ENCODE assay signal across 17 cellular contexts in the genomic region with DNA sequence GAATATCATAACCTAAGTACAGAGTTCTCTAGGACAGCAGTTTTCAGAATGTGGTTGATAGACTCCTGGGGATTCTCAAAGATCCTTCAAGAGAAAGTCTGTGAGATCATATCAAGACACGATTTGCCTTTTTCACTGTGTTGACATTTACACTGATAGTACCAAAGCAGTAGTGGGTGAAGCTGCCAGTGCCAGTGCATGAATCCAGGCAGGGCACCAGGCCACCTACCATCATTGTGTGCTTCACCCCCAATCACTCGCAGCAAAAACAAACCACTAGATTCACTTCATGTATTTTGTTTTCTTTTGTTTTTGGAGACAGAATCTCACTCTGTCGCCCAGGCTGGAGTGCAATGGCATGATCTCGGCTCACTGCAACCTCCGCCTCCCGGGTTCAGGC.
"Had no signal": no experiment of that assay in that cellular context is flagged by ENCODE, and none has a peak within 500 bp of the region (broad histone marks: within the 10 kb centered on the region; RNA-seq: fewer than 3 reads in every experiment).

No MANE protein-coding gene starts in this region.

- H3K9me3 ChIP-seq: ascending aorta, gastrocnemius medialis, pancreas, thoracic aorta had no signal

- H3K27me3 Mint-ChIP-seq: T-cell had no signal

- H3K4me3 Mint-ChIP-seq: T-cell had no signal

- H3K27me3 ChIP-seq: ascending aorta, gastrocnemius medialis, pancreas had no signal

- H3K27ac ChIP-seq: ascending aorta, gastrocnemius medialis, pancreas, thoracic aorta had no signal

- H3K4me1 Mint-ChIP-seq: T-cell had no signal

- H3K4me1 ChIP-seq: ascending aorta, gastrocnemius medialis, pancreas had no signal

- H3K9me3 Mint-ChIP-seq: T-cell had no signal

- H3K4me3 ChIP-seq: ascending aorta, gastrocnemius medialis, pancreas, thoracic aorta had no signal

- DNase-seq: activated CD8-positive, alpha-beta memory T cell treated with anti-CD3 and anti-CD28 coated beads for 24 hours; activated CD8-positive, alpha-beta memory T cell treated with anti-CD3 and anti-CD28 coated beads, Interleukin-2, amount 50 U/mL, for 48 hours; activated effector memory CD4-positive, alpha-beta T cell treated with Interleukin-2 at 50 U/mL for 16 hours; activated naive CD4-positive, alpha-beta T cell treated with anti-CD3 and anti-CD28 coated beads, Interleukin-2, amount 50 U/mL, for 16 hours; activated T-cell treated with anti-CD3 and anti-CD28 coated beads, Interleukin-2, amount 50 U/mL, for 48 hours; cortex of kidney; effector CD4-positive, alpha-beta T cell; gastrocnemius medialis; kidney; pancreas; stimulated activated CD4-positive, alpha-beta T cell treated with anti-CD3 and anti-CD28 coated beads, Interleukin-1b, Interleukin-23, amount 100 ng/mL, for 48 hours; T-cell had no signal

- ATAC-seq: activated CD4-positive, CD25-positive, alpha-beta regulatory T cell treated with anti-CD3 and anti-CD28 coated beads, Interleukin-2, amount 50 U/mL, for 24 hours; esophagus mucosa; gastrocnemius medialis; left lobe of liver; pancreas; T-cell had no signal
